In the genomic region with DNA sequence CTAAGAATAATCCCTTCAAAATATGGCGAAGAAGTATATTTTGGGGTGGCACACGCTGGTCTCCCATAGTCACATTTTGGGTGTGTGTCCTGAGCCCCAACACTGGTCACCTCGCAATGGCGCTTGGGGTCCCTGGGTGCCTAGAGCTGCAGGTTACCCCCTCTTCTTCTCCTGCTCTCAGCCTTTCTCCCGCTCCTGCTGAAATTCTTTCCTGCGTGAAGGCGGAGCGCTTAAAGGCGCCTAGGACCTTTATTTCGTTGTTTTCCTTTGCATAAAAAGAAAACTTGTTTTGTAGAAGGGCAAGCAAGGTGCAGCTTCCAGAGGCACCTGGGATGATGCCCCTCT, we compare ENCODE assay signal across 9 cellular contexts. TPM values are rescaled to one million over a fixed set of nuclear protein-coding genes. Genes with fewer than 3 reads are reported as not detected.
DNase-seq lines count a peak whose midpoint lies in the region; ATAC-seq and TF ChIP-seq lines count a peak whose summit lies in the region.
"Had no signal": no experiment of that assay in that cellular context is flagged by ENCODE, and none has a peak within 500 bp of the region (broad histone marks: within the 10 kb centered on the region; RNA-seq: fewer than 3 reads in every experiment).

No MANE protein-coding gene starts in this region.

- peak overlapping the region; percentile 95 for H3K9ac ChIP-seq in BLaER1
- H3K9ac ChIP-seq in colonic mucosa (ENCODE audit: low read depth in 2 of 2, low read length in 2 of 2): peak overlapping the region in 1 of 2 donors; percentile 26

- H3K27ac Mint-ChIP-seq in nephron progenitor cell: no peak overlapping the region

- intact Hi-C loops in colonic mucosa (cut with DNase I): no loop called here

- H3K4me3 ChIP-seq in BLaER1 (peak overlapping the region; percentile 94), colonic mucosa (peak overlapping the region; percentile 44)
- peak overlapping the region; percentile 59 for H3K4me3 ChIP-seq in Jurkat, Clone E6-1 (ENCODE audit: low read length)

- POLR2A ChIA-PET in HEK293T (lab: Yijun Ruan, JAX): no interaction called here

- H3K36me3 ChIP-seq in BLaER1: no peaks in the 10 kb centered on the region
- no peaks in the 10 kb centered on the region for H3K36me3 ChIP-seq in colonic mucosa

- CTCF ChIA-PET in HEK293T (lab: Yijun Ruan, JAX): interaction anchor here (0.6 kb wide), 1 partner anchor 18 kb away, joined by 3 read pairs; no protein-coding TSS in a partner anchor

- H4K20me1 ChIP-seq in BLaER1: peaks cover 12% of the 10 kb centered on the region

- peak overlapping the region; percentile 89 for H3K4me3 Mint-ChIP-seq in nephron progenitor cell

- in situ Hi-C loops in G401 (cut with HindIII; ENCODE audit: low sequenced_read_pairs): loop anchor here (25.0 kb wide), 1 partner anchor 136 kb away; no protein-coding TSS in a partner anchor

- H3K27ac ChIP-seq in BLaER1: peak overlapping the region; percentile 98
- no peak overlapping the region for H3K27ac ChIP-seq in colonic mucosa

- H3K27me3 ChIP-seq in BLaER1 (no peaks in the 10 kb centered on the region), colonic mucosa (peaks cover 31% of the 10 kb centered on the region)

- H3K4me2 ChIP-seq in BLaER1: peak overlapping the region; percentile 96

- no peaks in the 10 kb centered on the region for H3K9me3 Mint-ChIP-seq in nephron progenitor cell

- TF ChIP-seq CTCF in colonic mucosa (IDR thresholded peaks at IDR 0.05) (no peak), nephron progenitor cell (IDR thresholded peaks at IDR 0.05) (no peak)

- H3K9me3 ChIP-seq in BLaER1 (no peaks in the 10 kb centered on the region), colonic mucosa (no peaks in the 10 kb centered on the region)

- ATAC-seq in HG02870 (IDR thresholded peaks at IDR 0.05; ENCODE audit: unreplicated experiment): no peak

- H3K27me3 Mint-ChIP-seq in nephron progenitor cell (ENCODE audit: low read depth, poor library complexity): peaks cover 69% of the 10 kb centered on the region

- peaks cover 27% of the 10 kb centered on the region for H3K4me1 Mint-ChIP-seq in nephron progenitor cell

- H3K36me3 Mint-ChIP-seq in nephron progenitor cell (ENCODE audit: low read depth): no peaks in the 10 kb centered on the region

- H3K4me1 ChIP-seq in BLaER1: peaks cover 75% of the 10 kb centered on the region
- H3K4me1 ChIP-seq in colonic mucosa: no peaks in the 10 kb centered on the region

- DNase-seq in Jurkat, Clone E6-1 (ENCODE audit: low read depth, low spot score): no peak
- DNase-seq in colonic mucosa: no peak
- DNase-seq in nephron progenitor cell: no peak
- no peak for DNase-seq in SKM-1 (lab: John Stamatoyannopoulos, UW; ENCODE audit: unreplicated experiment)
- no peak for DNase-seq in G401 (ENCODE audit: low spot score)
- no peak for DNase-seq in HEK293T (ENCODE audit: extremely low spot score)
- DNase-seq: T1000 had no signal

TF ChIP-seq in HEK293T, 16 proteins besides CTCF, POLR2A, EP300 and RAD21:
- no peak for TF ChIP-seq ARNT (IDR thresholded peaks at IDR 0.05)
- TF ChIP-seq HDGF (IDR thresholded peaks at IDR 0.05; ENCODE audit: borderline replicate concordance): no peak
- TF ChIP-seq FOXK2 (IDR thresholded peaks at IDR 0.05): no peak
- no peak for TF ChIP-seq BHLHE40 (IDR thresholded peaks at IDR 0.05; ENCODE audit: borderline replicate concordance)
- no peak for TF ChIP-seq NFRKB (IDR thresholded peaks at IDR 0.05)
- no peak for TF ChIP-seq ELF4 (IDR thresholded peaks at IDR 0.05)
- TF ChIP-seq, protein P1, sequence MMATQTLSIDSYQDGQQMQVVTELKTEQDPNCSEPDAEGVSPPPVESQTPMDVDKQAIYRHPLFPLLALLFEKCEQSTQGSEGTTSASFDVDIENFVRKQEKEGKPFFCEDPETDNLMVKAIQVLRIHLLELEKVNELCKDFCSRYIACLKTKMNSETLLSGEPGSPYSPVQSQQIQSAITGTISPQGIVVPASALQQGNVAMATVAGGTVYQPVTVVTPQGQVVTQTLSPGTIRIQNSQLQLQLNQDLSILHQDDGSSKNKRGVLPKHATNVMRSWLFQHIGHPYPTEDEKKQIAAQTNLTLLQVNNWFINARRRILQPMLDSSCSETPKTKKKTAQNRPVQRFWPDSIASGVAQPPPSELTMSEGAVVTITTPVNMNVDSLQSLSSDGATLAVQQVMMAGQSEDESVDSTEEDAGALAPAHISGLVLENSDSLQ (IDR thresholded peaks at IDR 0.05): no peak
- no peak for TF ChIP-seq SP1 (IDR thresholded peaks at IDR 0.05)
- TF ChIP-seq TARDBP (IDR thresholded peaks at IDR 0.05): no peak
- no peak for TF ChIP-seq FOXA1 (IDR thresholded peaks at IDR 0.05)
- TF ChIP-seq LEF1 (IDR thresholded peaks at IDR 0.05; ENCODE audit: borderline replicate concordance): no peak
- TF ChIP-seq ZNF384 (IDR thresholded peaks at IDR 0.05): no peak
- TF ChIP-seq SUZ12 (IDR thresholded peaks at IDR 0.05): no peak
- no peak for TF ChIP-seq L3MBTL2 (conservative IDR thresholded peaks at IDR 0.05)
- TF ChIP-seq FOXM1 (IDR thresholded peaks at IDR 0.05; ENCODE audit: borderline replicate concordance): no peak
- no peak for TF ChIP-seq CTBP1 (IDR thresholded peaks at IDR 0.05; ENCODE audit: borderline replicate concordance)

RNA-seq across cellular contexts. Expression of a gene that starts 0.3 kb away (rescaled TPM):
- 30.9 TPM for polyA plus RNA-seq in Jurkat, Clone E6-1 (2012; ENCODE audit: insufficient read depth, insufficient read length)
- total RNA-seq in colonic mucosa: 1 to 10 TPM; 3.5 TPM
- total RNA-seq in G401 (2014; rRNA removed; shearing (Covaris generic)): 59.4 and 73.9 TPM in 2 replicates

Comparison
In these comparisons a context has a peak if more than half of its experiments do, and no peak if none do; other contexts are left out.
1. H3K4me3 ChIP-seq: peak in every context shown above with its lines; median percentile 94 in BLaER1; 59 in Jurkat, Clone E6-1; 44 in colonic mucosa.
2. RNA of a gene that starts 0.3 kb away (total RNA-seq): 59.4 to 73.9 TPM in G401; 3.5 TPM in colonic mucosa; every median in the first group is over 10 times any median in the second.